ENCODE assay signal across 1 cellular context in the genomic region with DNA sequence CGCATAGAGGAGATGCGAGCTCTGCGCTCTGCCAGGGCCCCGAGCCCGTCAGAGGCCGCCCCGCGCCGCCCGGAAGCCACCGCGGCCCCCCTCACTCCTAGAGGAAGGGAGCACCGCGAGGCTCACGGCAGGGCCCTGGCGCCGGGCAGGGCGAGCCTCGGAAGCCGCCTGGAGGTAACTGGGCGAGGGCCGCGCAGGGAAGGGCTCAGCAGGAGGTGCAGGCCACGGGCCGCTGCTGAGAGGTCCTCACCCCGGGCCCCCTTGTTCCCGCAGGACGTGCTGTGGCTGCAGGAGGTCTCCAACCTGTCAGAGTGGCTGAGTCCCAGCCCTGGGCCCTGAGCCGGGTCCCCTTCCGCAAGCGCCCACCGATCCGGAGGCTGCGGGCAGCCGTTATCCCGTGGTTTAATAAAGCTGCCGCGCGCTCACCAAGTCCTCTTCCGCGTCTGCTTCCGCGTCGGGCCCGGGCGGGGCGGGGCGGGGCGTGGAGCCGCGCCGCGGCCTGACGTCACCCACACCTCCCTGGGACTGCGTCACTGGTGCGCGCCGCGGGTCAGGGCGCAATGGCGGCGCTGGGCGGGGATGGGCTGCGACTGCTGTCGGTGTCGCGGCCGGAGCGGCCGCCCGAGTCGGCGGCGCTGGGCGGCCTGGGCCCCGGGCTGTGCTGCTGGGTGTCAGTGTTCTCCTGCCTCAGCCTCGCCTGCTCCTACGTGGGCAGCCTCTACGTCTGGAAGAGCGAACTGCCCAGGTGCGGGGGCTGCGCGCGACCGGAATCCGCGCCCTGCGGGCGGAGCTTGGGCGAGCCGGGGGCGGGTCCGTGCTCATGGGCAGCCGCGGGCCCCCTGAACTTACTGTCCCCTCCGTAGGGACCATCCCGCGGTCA.
A peak's percentile ranks its signal among the peaks of the same experiment; 100 is the strongest.
TF ChIP-seq lines count a peak whose summit lies in the region.

TSS of gene RCE1 (plus strand) at position 546 of the 880 bp plus-strand sequence. CDS start at position 561, 15 bp downstream.

TF ChIP-seq in K562, 482 proteins besides CTCF, POLR2A, EP300 and RAD21 (continued from another document and continues in another):
- TF ChIP-seq, protein P1, sequence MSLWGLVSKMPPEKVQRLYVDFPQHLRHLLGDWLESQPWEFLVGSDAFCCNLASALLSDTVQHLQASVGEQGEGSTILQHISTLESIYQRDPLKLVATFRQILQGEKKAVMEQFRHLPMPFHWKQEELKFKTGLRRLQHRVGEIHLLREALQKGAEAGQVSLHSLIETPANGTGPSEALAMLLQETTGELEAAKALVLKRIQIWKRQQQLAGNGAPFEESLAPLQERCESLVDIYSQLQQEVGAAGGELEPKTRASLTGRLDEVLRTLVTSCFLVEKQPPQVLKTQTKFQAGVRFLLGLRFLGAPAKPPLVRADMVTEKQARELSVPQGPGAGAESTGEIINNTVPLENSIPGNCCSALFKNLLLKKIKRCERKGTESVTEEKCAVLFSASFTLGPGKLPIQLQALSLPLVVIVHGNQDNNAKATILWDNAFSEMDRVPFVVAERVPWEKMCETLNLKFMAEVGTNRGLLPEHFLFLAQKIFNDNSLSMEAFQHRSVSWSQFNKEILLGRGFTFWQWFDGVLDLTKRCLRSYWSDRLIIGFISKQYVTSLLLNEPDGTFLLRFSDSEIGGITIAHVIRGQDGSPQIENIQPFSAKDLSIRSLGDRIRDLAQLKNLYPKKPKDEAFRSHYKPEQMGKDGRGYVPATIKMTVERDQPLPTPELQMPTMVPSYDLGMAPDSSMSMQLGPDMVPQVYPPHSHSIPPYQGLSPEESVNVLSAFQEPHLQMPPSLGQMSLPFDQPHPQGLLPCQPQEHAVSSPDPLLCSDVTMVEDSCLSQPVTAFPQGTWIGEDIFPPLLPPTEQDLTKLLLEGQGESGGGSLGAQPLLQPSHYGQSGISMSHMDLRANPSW (CRISPR knock-in tag; IDR thresholded peaks at IDR 0.05) = no peak
- TF ChIP-seq ZNF79 (CRISPR knock-in tag; IDR thresholded peaks at IDR 0.05; ENCODE audit: low read depth) = no peak
- no peak for TF ChIP-seq ZNF766 (CRISPR knock-in tag; conservative IDR thresholded peaks at IDR 0.05)
- no peak for TF ChIP-seq GTF2B (IDR thresholded peaks at IDR 0.05; ENCODE audit: extremely low read depth, insufficient read length)
- no peak for TF ChIP-seq ILK (tag; IDR thresholded peaks at IDR 0.05; ENCODE audit: borderline replicate concordance, low read depth)
- peak; percentile 94 for TF ChIP-seq TBP (optimal IDR thresholded peaks at IDR 0.05; ENCODE audit: low read depth, low read length)
- TF ChIP-seq MTF1 (CRISPR knock-in tag; IDR thresholded peaks at IDR 0.05; ENCODE audit: borderline replicate concordance) = no peak
- TF ChIP-seq ZNF589 (CRISPR knock-in tag; IDR thresholded peaks at IDR 0.05; ENCODE audit: low read depth) = no peak
- TF ChIP-seq NONO (IDR thresholded peaks at IDR 0.05; ENCODE audit: low read depth in 2 of 2, low read length in 1 of 2) = peak in 1 of 2 experiments; percentile 91
- no peak for TF ChIP-seq HES1 (IDR thresholded peaks at IDR 0.05; ENCODE audit: low read depth)
- TF ChIP-seq ZKSCAN1 (IDR thresholded peaks at IDR 0.05; ENCODE audit: low read depth, low read length) = 0 out of 2 replicates have a peak, but pooled peaks have one; percentile 9
- TF ChIP-seq ESRRB (CRISPR knock-in tag; IDR thresholded peaks at IDR 0.05; ENCODE audit: borderline replicate concordance) = no peak
- no peak for TF ChIP-seq SRSF3 (IDR thresholded peaks at IDR 0.05; ENCODE audit: insufficient read depth, low read length)
- 0 out of 2 replicates have a peak, but pooled peaks have one; percentile 37 for TF ChIP-seq HNRNPL (IDR thresholded peaks at IDR 0.05; ENCODE audit: low read depth, low read length)
- TF ChIP-seq E2F5 (CRISPR knock-in tag; IDR thresholded peaks at IDR 0.05) = no peak
- no peak for TF ChIP-seq LARP7 (IDR thresholded peaks at IDR 0.05)
- TF ChIP-seq ZBTB11 (CRISPR knock-in tag; IDR thresholded peaks at IDR 0.05) = peak in 1 of 3 experiments; percentile 57; a peak in 1 of 6 replicates
- no peak for TF ChIP-seq FOXA3 (CRISPR knock-in tag; conservative IDR thresholded peaks at IDR 0.05 in 1 of 2, IDR thresholded peaks at IDR 0.05 in 1 of 2)
- TF ChIP-seq FOS (IDR thresholded peaks at IDR 0.05; ENCODE audit: extremely low read depth, insufficient read length) = no peak
- no peak for TF ChIP-seq XRCC4 (IDR thresholded peaks at IDR 0.05; ENCODE audit: extremely low read depth, insufficient read depth, insufficient read length)
- no peak; the same call in 1 of the 2 replicates for TF ChIP-seq SMAD3 (CRISPR knock-in tag; conservative IDR thresholded peaks at IDR 0.05)
- TF ChIP-seq BRD9 (IDR thresholded peaks at IDR 0.05; ENCODE audit: low read depth, partially characterized antibody) = no peak
- TF ChIP-seq RCOR1 (IDR thresholded peaks at IDR 0.05; ENCODE audit: borderline replicate concordance in 1 of 2, low read depth in 2 of 2, low read length in 2 of 2) = peak in 1 of 2 experiments; percentile 21; a peak in 1 of 4 replicates
- no peak; the same call in 1 of the 2 replicates for TF ChIP-seq SMARCC2 (IDR thresholded peaks at IDR 0.05; ENCODE audit: low read depth)
- TF ChIP-seq NFE2 (IDR thresholded peaks at IDR 0.05; ENCODE audit: low read depth) = no peak
- TF ChIP-seq MYNN (IDR thresholded peaks at IDR 0.05) = peak; percentile 16; the same call in 1 of the 2 replicates
- TF ChIP-seq MYNN (CRISPR knock-in tag; IDR thresholded peaks at IDR 0.05) = no peak
- no peak for TF ChIP-seq TCF15 (CRISPR knock-in tag; IDR thresholded peaks at IDR 0.05)
- no peak for TF ChIP-seq FUS (optimal IDR thresholded peaks at IDR 0.05; ENCODE audit: low read depth, low read length)
- TF ChIP-seq ZNF398 (CRISPR knock-in tag; IDR thresholded peaks at IDR 0.05) = no peak
- no peak for TF ChIP-seq ZNF592 (IDR thresholded peaks at IDR 0.05)
- no peak for TF ChIP-seq ZNF717 (CRISPR knock-in tag; IDR thresholded peaks at IDR 0.05)
- no peak for TF ChIP-seq ZNF764 (CRISPR knock-in tag; IDR thresholded peaks at IDR 0.05; ENCODE audit: low read depth)
- peak; percentile 95 for TF ChIP-seq MTA1 (IDR thresholded peaks at IDR 0.05; ENCODE audit: borderline replicate concordance)
- TF ChIP-seq ERF (CRISPR knock-in tag; IDR thresholded peaks at IDR 0.05) = no peak
- TF ChIP-seq CTBP1 (IDR thresholded peaks at IDR 0.05; ENCODE audit: borderline replicate concordance) = peak; percentile 88
- no peak for TF ChIP-seq CBX5 (IDR thresholded peaks at IDR 0.05; ENCODE audit: borderline replicate concordance, low read depth)
- peak; percentile 77 for TF ChIP-seq PML (IDR thresholded peaks at IDR 0.05; ENCODE audit: low read length)
- TF ChIP-seq, protein P2, sequence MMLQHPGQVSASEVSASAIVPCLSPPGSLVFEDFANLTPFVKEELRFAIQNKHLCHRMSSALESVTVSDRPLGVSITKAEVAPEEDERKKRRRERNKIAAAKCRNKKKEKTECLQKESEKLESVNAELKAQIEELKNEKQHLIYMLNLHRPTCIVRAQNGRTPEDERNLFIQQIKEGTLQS (IDR thresholded peaks at IDR 0.05) = peak; percentile 39
- TF ChIP-seq, protein P2 (CRISPR knock-in tag; conservative IDR thresholded peaks at IDR 0.05) = no peak; the same call in 1 of the 2 replicates
- no peak for TF ChIP-seq SMARCA4 (IDR thresholded peaks at IDR 0.05)
- peak; percentile 26 for TF ChIP-seq NR3C1 (CRISPR knock-in tag; IDR thresholded peaks at IDR 0.05)
- TF ChIP-seq ZNF282 (CRISPR knock-in tag; IDR thresholded peaks at IDR 0.05) = 0 out of 2 replicates have a peak, but pooled peaks have one; percentile 50
- TF ChIP-seq EWSR1 (IDR thresholded peaks at IDR 0.05; ENCODE audit: borderline replicate concordance, low read depth, partially characterized antibody) = no peak
- TF ChIP-seq BHLHE40 (IDR thresholded peaks at IDR 0.05; ENCODE audit: low read length) = no peak
- peak; percentile 59 to 72 for TF ChIP-seq NRF1 (conservative IDR thresholded peaks at IDR 0.05 in 1 of 2, IDR thresholded peaks at IDR 0.05 in 1 of 2)
- TF ChIP-seq RHOXF2B (CRISPR knock-in tag; conservative IDR thresholded peaks at IDR 0.05) = no peak
- TF ChIP-seq PCBP1 (IDR thresholded peaks at IDR 0.05; ENCODE audit: low read depth, low read length, poor library complexity, severe bottlenecking) = no peak
